Comparison of ENCODE assay signal across 1 cellular context in genomic region chr11:64536396-64536935, GRCh38.
A peak's percentile ranks its signal among the peaks of the same experiment; 100 is the strongest.
TF ChIP-seq lines count a peak whose summit lies in the region.

No MANE protein-coding gene starts in this region.

TF ChIP-seq in K562, 482 proteins besides CTCF, POLR2A, EP300 and RAD21:
- TF ChIP-seq, protein P1, sequence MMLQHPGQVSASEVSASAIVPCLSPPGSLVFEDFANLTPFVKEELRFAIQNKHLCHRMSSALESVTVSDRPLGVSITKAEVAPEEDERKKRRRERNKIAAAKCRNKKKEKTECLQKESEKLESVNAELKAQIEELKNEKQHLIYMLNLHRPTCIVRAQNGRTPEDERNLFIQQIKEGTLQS (IDR thresholded peaks at IDR 0.05), result 0 out of 2 replicates have a peak, but pooled peaks have one; percentile 16
- TF ChIP-seq, protein P1 (CRISPR knock-in tag; conservative IDR thresholded peaks at IDR 0.05), result no peak
- TF ChIP-seq TRIM24 (IDR thresholded peaks at IDR 0.05) (no peak), ZEB2 (IDR thresholded peaks at IDR 0.05) (no peak), ZNF24 (IDR thresholded peaks at IDR 0.05) (0 out of 2 replicates have a peak, but pooled peaks have one; percentile 37), ZNF511 (CRISPR knock-in tag; IDR thresholded peaks at IDR 0.05) (no peak), ZNF77 (CRISPR knock-in tag; IDR thresholded peaks at IDR 0.05) (no peak)
